2 cellular contexts compared by ENCODE assay signal in genomic region chr5:60730858-60731257, GRCh38. TPM values are rescaled to one million over a fixed set of nuclear protein-coding genes. Genes with fewer than 3 reads are reported as not detected.
DNase-seq lines count a peak whose midpoint lies in the region; ATAC-seq, FAIRE-seq and TF ChIP-seq lines count a peak whose summit lies in the region.
"Not testable (repeated sequence)": the region's sequence is repeated elsewhere in the genome, so short reads cannot be mapped to it uniquely, and the experiment has no call there.

No MANE protein-coding gene starts in this region.

- in situ Hi-C loops in K562 (cut with MboI); HepG2 (cut with HindIII; ENCODE audit: extremely low pct_ligation_motif_present, low pct_unique_long_range_greater_than_20kb): not testable (repeated sequence)

- not testable (repeated sequence) for ATAC-seq in K562, HepG2

- not testable (repeated sequence) for DNase-seq in K562 (ENCODE audit: extremely low read depth in 1 of 4, low spot score in 3 of 4); HepG2 (ENCODE audit: low spot score)

- CTCF ChIA-PET in K562 (lab: Yijun Ruan, JAX; ENCODE audit: low intra/inter-chr PET ratio); HepG2 (lab: Yijun Ruan, JAX; ENCODE audit: low intra/inter-chr PET ratio, low total read pairs): not testable (repeated sequence)

- not testable (repeated sequence) for H3K9ac ChIP-seq in K562 (ENCODE audit: insufficient read depth in 1 of 2, low read depth in 2 of 2, low read length in 2 of 2); HepG2 (ENCODE audit: insufficient read depth, low read depth, low read length)

- intact Hi-C loops in K562 (cut with micrococcal nuclease); HepG2 (cut with micrococcal nuclease; ENCODE audit: unreplicated experiment): not testable (repeated sequence)

- H3K9me1 ChIP-seq in K562 (ENCODE audit: control insufficient read depth, insufficient read depth, low read length) = not testable (repeated sequence)

- not testable (repeated sequence) for TF ChIP-seq EP300 in K562 (IDR thresholded peaks at IDR 0.05; ENCODE audit: low read length); HepG2 (IDR thresholded peaks at IDR 0.05; ENCODE audit: low read depth in 2 of 2, low read length in 2 of 2); HepG2 (CRISPR knock-in tag; IDR thresholded peaks at IDR 0.05; ENCODE audit: borderline replicate concordance)

- POLR2A ChIA-PET in K562 (lab: Yijun Ruan, JAX); HepG2 (lab: Yijun Ruan, JAX): not testable (repeated sequence)

- H3K27ac ChIP-seq in K562 (ENCODE audit: extremely low read depth, low read depth, low read length); HepG2 (ENCODE audit: extremely low read length, insufficient read depth, low read length): not testable (repeated sequence)

- H4K20me1 ChIP-seq in K562 (replicated peaks; ENCODE audit: control insufficient read depth, insufficient read depth, low read length); HepG2 (ENCODE audit: insufficient read depth, low read length): not testable (repeated sequence)

- not testable (repeated sequence) for H3K79me2 ChIP-seq in K562 (ENCODE audit: control insufficient read depth, insufficient read depth, low read length); HepG2 (ENCODE audit: insufficient read depth, low read length)

- TF ChIP-seq CTCF in K562 (IDR thresholded peaks at IDR 0.05 in 2 of 3, conservative IDR thresholded peaks at IDR 0.05 in 1 of 3; ENCODE audit: insufficient read depth in 2 of 3, low read depth in 1 of 3, low read length in 3 of 3); HepG2 (CRISPR knock-in tag; IDR thresholded peaks at IDR 0.05): not testable (repeated sequence)

- H3K4me1 ChIP-seq in K562 (replicated peaks in 1 of 2; ENCODE audit: control insufficient read depth in 2 of 2, insufficient read depth in 2 of 2, low read length in 2 of 2); HepG2 (ENCODE audit: insufficient read depth, low read length): not testable (repeated sequence)

- not testable (repeated sequence) for BruUV-seq in K562 (replicated peaks; lab: Mats Ljungman, UMichigan); HepG2 (replicated peaks; lab: Mats Ljungman, UMichigan)

- H3K9me3 ChIP-seq in K562 (replicated peaks; ENCODE audit: control insufficient read depth, insufficient read depth, low read depth, low read length); HepG2 (ENCODE audit: low read length): not testable (repeated sequence)

- TF ChIP-seq RAD21 in K562 (CRISPR knock-in tag; conservative IDR thresholded peaks at IDR 0.05 in 1 of 2, IDR thresholded peaks at IDR 0.05 in 1 of 2); HepG2 (CRISPR knock-in tag; IDR thresholded peaks at IDR 0.05): not testable (repeated sequence)

- not testable (repeated sequence) for FAIRE-seq in K562 (lab: Jason Lieb, UNC); HepG2 (lab: Jason Lieb, UNC)

- TF ChIP-seq POLR2A in K562 (conservative IDR thresholded peaks at IDR 0.05); HepG2 (IDR thresholded peaks at IDR 0.05; ENCODE audit: insufficient read depth in 1 of 2, low read depth in 2 of 2, low read length in 2 of 2): not testable (repeated sequence)

- not testable (repeated sequence) for H3K4me2 ChIP-seq in K562 (ENCODE audit: insufficient read depth, low read length); HepG2 (ENCODE audit: low read depth, low read length)

- not testable (repeated sequence) for H3K27me3 ChIP-seq in K562 (ENCODE audit: control insufficient read depth in 2 of 2, insufficient read depth in 2 of 2, low read length in 2 of 2); HepG2 (ENCODE audit: control insufficient read depth in 1 of 2, insufficient read depth in 2 of 2, low read length in 2 of 2)

- H3K4me3 ChIP-seq in K562; HepG2 (replicated peaks in 1 of 3; ENCODE audit: insufficient read depth in 1 of 3, low read depth in 2 of 3, low read length in 3 of 3): not testable (repeated sequence)

- not testable (repeated sequence) for H2AFZ ChIP-seq in K562 (ENCODE audit: low read depth, low read length); HepG2 (ENCODE audit: low read length)

- not testable (repeated sequence) for H3K36me3 ChIP-seq in K562 (ENCODE audit: control insufficient read depth, insufficient read depth, low read length); HepG2 (replicated peaks in 1 of 2; ENCODE audit: control insufficient read depth in 1 of 2, insufficient read depth in 2 of 2, low read length in 2 of 2)

TF ChIP-seq in K562, 482 proteins besides CTCF, POLR2A, EP300 and RAD21:
- TF ChIP-seq ZNF354B (CRISPR knock-in tag; IDR thresholded peaks at IDR 0.05) (peak; percentile 52; the same call in 1 of the 2 replicates), ZNF507 (tag; conservative IDR thresholded peaks at IDR 0.05) (peak; percentile 88)
TF ChIP-seq in K562: peak in this region for 2; not testable (repeated sequence) for 480.

TF ChIP-seq in HepG2, 621 proteins besides CTCF, POLR2A, EP300 and RAD21:
- peak; percentile 21; the same call in 1 of the 2 replicates for TF ChIP-seq FOXP1 (IDR thresholded peaks at IDR 0.05)
- TF ChIP-seq FOXP1 (CRISPR knock-in tag; IDR thresholded peaks at IDR 0.05) = not testable (repeated sequence)

RNA-seq across cellular contexts. Expression of gene DEPDC1B, which starts 30.9 kb away (rescaled TPM):
- total RNA-seq in K562 (2011; cell fraction: chromatin; rRNA removed; ENCODE audit: low replicate concordance) = 36.2 and 58.4 TPM in 2 replicates
- 22.7 and 25.7 TPM in 2 replicates for total RNA-seq in K562 (2011; cell fraction: nucleolus; rRNA removed)
- 32.1 and 35.7 TPM in 2 replicates for total RNA-seq in K562 (2011; cell fraction: nucleoplasm; rRNA removed)
- total RNA-seq in K562 (2014; rRNA removed) = 33.2 and 39.1 TPM in 2 replicates
- total RNA-seq in K562 (2014; rRNA removed; fragmentation: Illumina TruSeq; extraction: Trizol) = 45.7 and 54.6 TPM in 2 replicates
- 35.1 and 36.0 TPM in 2 replicates for total RNA-seq in K562 (2015; rRNA removed; fragmentation: Illumina TruSeq; extraction: Trizol)
- total RNA-seq in K562 (2021) = 41.6 and 43.2 TPM in 2 replicates
- polyA plus RNA-seq in K562 (2011; rRNA removed) = 63.2 and 67.2 TPM in 2 replicates
- 19.3 and 34.2 TPM in 2 replicates for polyA plus RNA-seq in K562 (2011; cell fraction: cytosol; rRNA removed)
- polyA plus RNA-seq in K562 (2011; cell fraction: nucleus; rRNA removed) = 31.1 and 51.3 TPM in 2 replicates
- 28.8 and 31.0 TPM in 2 replicates for polyA plus RNA-seq in K562 (2012)
- 47.6 and 53.1 TPM in 2 replicates for polyA plus RNA-seq in K562 (2014; fragmentation: Illumina TruSeq; extraction: Trizol)
- 10 to 100 TPM; 44.5 to 44.6 TPM for polyA plus RNA-seq in K562 (2014; fragmentation: Nextera tagmentation; extraction: Ambion mirVana)
- polyA plus RNA-seq in K562 (2014; rRNA removed) = 43.3 and 46.1 TPM in 2 replicates
- polyA minus RNA-seq in K562 (2011; rRNA and poly(A)+ RNA removed) = 64.3 and 84.3 TPM in 2 replicates
- 28.2 and 32.4 TPM in 2 replicates for polyA minus RNA-seq in K562 (2011; cell fraction: cytosol; rRNA and poly(A)+ RNA removed)
- 47.0 and 86.0 TPM in 2 replicates for polyA minus RNA-seq in K562 (2011; cell fraction: nucleus; rRNA and poly(A)+ RNA removed)
- 51.3 and 78.3 TPM in 2 replicates for total RNA-seq in HepG2 (2016; rRNA removed; fragmentation: Illumina TruSeq; extraction: Trizol)
- 20.3 and 23.4 TPM in 2 replicates for total RNA-seq in HepG2 (2016; cell fraction: cytosol; rRNA removed; fragmentation: Illumina TruSeq; extraction: Trizol; ENCODE audit: low read depth)
- 50.7 and 80.3 TPM in 2 replicates for total RNA-seq in HepG2 (2016; cell fraction: insoluble cytoplasmic fraction; rRNA removed; fragmentation: Illumina TruSeq; extraction: Trizol)
- 37.8 and 40.8 TPM in 2 replicates for total RNA-seq in HepG2 (2016; cell fraction: membrane; rRNA removed; fragmentation: Illumina TruSeq; extraction: Trizol)
- total RNA-seq in HepG2 (2016; cell fraction: nucleus; rRNA removed; fragmentation: Illumina TruSeq; extraction: Trizol) = 49.8 and 56.2 TPM in 2 replicates
- polyA plus RNA-seq in HepG2 (2011; rRNA removed) = 17.4 and 29.5 TPM in 2 replicates
- polyA plus RNA-seq in HepG2 (2011; cell fraction: cytosol; rRNA removed) = 12.4 and 12.8 TPM in 2 replicates
- polyA plus RNA-seq in HepG2 (2011; cell fraction: nucleus; rRNA removed) = 12.1 and 13.2 TPM in 2 replicates
- polyA plus RNA-seq in HepG2 (2012) = 15.8 and 32.2 TPM in 2 replicates
- polyA plus RNA-seq in HepG2 (2016; cell fraction: cytosol; fragmentation: Illumina TruSeq; extraction: Trizol; ENCODE audit: low read depth) = 7.2 and 7.9 TPM in 2 replicates
- polyA plus RNA-seq in HepG2 (2016; cell fraction: insoluble cytoplasmic fraction; fragmentation: Illumina TruSeq; extraction: Trizol; ENCODE audit: low read depth) = 77.7 and 85.4 TPM in 2 replicates
- 24.4 and 26.0 TPM in 2 replicates for polyA plus RNA-seq in HepG2 (2016; cell fraction: membrane; fragmentation: Illumina TruSeq; extraction: Trizol; ENCODE audit: low read depth)
- polyA plus RNA-seq in HepG2 (2016; cell fraction: nucleus; fragmentation: Illumina TruSeq; extraction: Trizol; ENCODE audit: insufficient read depth, low read depth) = 50.0 and 51.3 TPM in 2 replicates
- 26.5 and 33.0 TPM in 2 replicates for polyA minus RNA-seq in HepG2 (2011; rRNA and poly(A)+ RNA removed; ENCODE audit: low replicate concordance)
- polyA minus RNA-seq in HepG2 (2011; cell fraction: cytosol; rRNA and poly(A)+ RNA removed) = 17.7 and 22.7 TPM in 2 replicates
- polyA minus RNA-seq in HepG2 (2011; cell fraction: nucleus; rRNA and poly(A)+ RNA removed) = 68.6 and 83.3 TPM in 2 replicates
